In genomic region chr9:91857291-91857781, GRCh38 we compare ENCODE assay signal across 15 cellular contexts.
A peak's percentile ranks its signal among the peaks of the same experiment; 100 is the strongest.
DNase-seq lines count a peak whose midpoint lies in the region; ATAC-seq and TF ChIP-seq lines count a peak whose summit lies in the region.
"Had no signal": no experiment of that assay in that cellular context is flagged by ENCODE, and none has a peak within 500 bp of the region (broad histone marks: within the 10 kb centered on the region; RNA-seq: fewer than 3 reads in every experiment).

No MANE protein-coding gene starts in this region.

- no peak overlapping the region for H2BK5ac ChIP-seq in H9 (ENCODE audit: insufficient read length, low read length)

- ATAC-seq in HG03135 (IDR thresholded peaks at IDR 0.05; ENCODE audit: unreplicated experiment), result no peak
- ATAC-seq in activated T-helper 17 cell treated with anti-CD3 and anti-CD28 coated beads, Interleukin-2, amount 50 U/mL, for 72 hours (replicated peaks), result no peak
- ATAC-seq: right cardiac atrium had no signal

- no peaks in the 10 kb centered on the region for H3K27me3 ChIP-seq in H9 (ENCODE audit: insufficient read depth, low read length)
- H3K27me3 ChIP-seq: tibial nerve had no signal

- peaks cover 0 to 15% (median 5%) of the 10 kb centered on the region in 3 experiments; a peak in 5 of 7 replicates for H3K36me3 Mint-ChIP-seq in H9 (ENCODE audit: insufficient read depth in 1 of 3, low read depth in 3 of 3)
- no peaks in the 10 kb centered on the region for H3K36me3 Mint-ChIP-seq in brain
- no peaks in the 10 kb centered on the region for H3K36me3 Mint-ChIP-seq in activated T-helper 17 cell treated with anti-CD3 and anti-CD28 coated beads, Interleukin-2, amount 50 U/mL, for 72 hours (ENCODE audit: low read depth)
- H3K36me3 Mint-ChIP-seq: activated naive CD4-positive, alpha-beta T cell treated with anti-CD3 and anti-CD28 coated beads, Interleukin-2, amount 50 U/mL, for 24 hours had no signal

- H3K9ac ChIP-seq in H9 (ENCODE audit: extremely low read depth, insufficient read length, low read length), result no peak overlapping the region

- H3K9me3 Mint-ChIP-seq in H9 (peaks cover 8 to 18% of the 10 kb centered on the region in 2 experiments; a peak in 4 of 5 replicates), brain (peaks cover 0 to 10% (median 3%) of the 10 kb centered on the region in 5 experiments)
- no peaks in the 10 kb centered on the region for H3K9me3 Mint-ChIP-seq in activated T-helper 17 cell treated with anti-CD3 and anti-CD28 coated beads, Interleukin-2, amount 50 U/mL, for 72 hours
- H3K9me3 Mint-ChIP-seq: activated naive CD4-positive, alpha-beta T cell treated with anti-CD3 and anti-CD28 coated beads, Interleukin-2, amount 50 U/mL, for 24 hours had no signal

- H3K27ac ChIP-seq in H9 (ENCODE audit: insufficient read length, low read depth, low read length), result no peak overlapping the region
- H3K27ac ChIP-seq: tibial nerve had no signal

- H3K27me3 Mint-ChIP-seq in H9 (ENCODE audit: low read depth) (peaks cover 8% of the 10 kb centered on the region; the same call in 1 of the 2 replicates), brain (no peaks in the 10 kb centered on the region)
- peaks cover 11% of the 10 kb centered on the region for H3K27me3 Mint-ChIP-seq in activated T-helper 17 cell treated with anti-CD3 and anti-CD28 coated beads, Interleukin-2, amount 50 U/mL, for 72 hours
- H3K27me3 Mint-ChIP-seq: activated naive CD4-positive, alpha-beta T cell treated with anti-CD3 and anti-CD28 coated beads, Interleukin-2, amount 50 U/mL, for 24 hours had no signal

- no peak overlapping the region for H2BK120ac ChIP-seq in H9 (ENCODE audit: low read depth, low read length, poor library complexity, severe bottlenecking)

- no peaks in the 10 kb centered on the region for H4K20me1 ChIP-seq in H9 (ENCODE audit: control insufficient read depth, insufficient read depth, insufficient read length)

- no peak overlapping the region for H3K56ac ChIP-seq in H9 (ENCODE audit: insufficient read length, low read depth, low read length)

- H3K4me2 ChIP-seq in H9 (ENCODE audit: insufficient read depth, insufficient read length, low read length), result no peak overlapping the region

- H4K91ac ChIP-seq in H9 (ENCODE audit: insufficient read length, low read depth, low read length), result no peak overlapping the region

- H3T11ph ChIP-seq in H9 (ENCODE audit: low read length), result no peak overlapping the region

- H3K27ac Mint-ChIP-seq in H9 (peak overlapping the region in 1 of 3 experiments; percentile 79; a peak in 2 of 7 replicates), brain (peak overlapping the region; percentile 45 to 98 (median 86))
- H3K27ac Mint-ChIP-seq in activated T-helper 17 cell treated with anti-CD3 and anti-CD28 coated beads, Interleukin-2, amount 50 U/mL, for 72 hours, result no peak overlapping the region
- H3K27ac Mint-ChIP-seq: activated naive CD4-positive, alpha-beta T cell treated with anti-CD3 and anti-CD28 coated beads, Interleukin-2, amount 50 U/mL, for 24 hours had no signal

- H2BK20ac ChIP-seq in H9 (ENCODE audit: low read depth, low read length, poor library complexity, severe bottlenecking), result no peak overlapping the region

- H3K9me3 ChIP-seq in H9 (ENCODE audit: control insufficient read depth, low read depth, low read length), result no peaks in the 10 kb centered on the region
- H3K9me3 ChIP-seq: tibial nerve had no signal

- no peak overlapping the region for H3K14ac ChIP-seq in H9 (ENCODE audit: insufficient read depth, low read length)

- H4K8ac ChIP-seq in H9 (replicated peaks; ENCODE audit: insufficient read length, low read depth, low read length), result no peak overlapping the region

- H2AFZ ChIP-seq in H9 (ENCODE audit: low read length), result no peak overlapping the region

- H3K79me1 ChIP-seq in H9 (ENCODE audit: insufficient read depth, low read depth, low read length, poor library complexity, severe bottlenecking), result no peaks in the 10 kb centered on the region

- no peaks in the 10 kb centered on the region for H3K79me2 ChIP-seq in H9 (ENCODE audit: insufficient read depth, low read length)

- H3K4me3 Mint-ChIP-seq in H9 (no peak overlapping the region), brain (peak overlapping the region in 4 of 5 experiments; percentile 8 to 70 (median 56))
- no peak overlapping the region for H3K4me3 Mint-ChIP-seq in activated T-helper 17 cell treated with anti-CD3 and anti-CD28 coated beads, Interleukin-2, amount 50 U/mL, for 72 hours
- H3K4me3 Mint-ChIP-seq: activated naive CD4-positive, alpha-beta T cell treated with anti-CD3 and anti-CD28 coated beads, Interleukin-2, amount 50 U/mL, for 24 hours had no signal

- H3K23ac ChIP-seq in H9 (ENCODE audit: insufficient read length, low read depth, low read length), result no peak overlapping the region

- no peak overlapping the region for H3K18ac ChIP-seq in H9 (ENCODE audit: insufficient read length, low read depth, low read length)

- no peak overlapping the region for H2BK12ac ChIP-seq in H9 (ENCODE audit: insufficient read length, low read depth, low read length)

- H2AK5ac ChIP-seq in H9 (ENCODE audit: insufficient read length, low read length), result no peak overlapping the region

- WGBS in H9 (ENCODE audit: extremely low coverage, insufficient read length, low lambda C conversion rate), result no CpG with 5 or more reads among the region's 16 CpGs

- TF ChIP-seq CTCF in H9 (conservative IDR thresholded peaks at IDR 0.05) (no peak), brain (conservative IDR thresholded peaks at IDR 0.05) (no peak)

- no peak overlapping the region for H2BK15ac ChIP-seq in H9 (ENCODE audit: low read depth, low read length)

- no peaks in the 10 kb centered on the region for H3K23me2 ChIP-seq in H9 (ENCODE audit: insufficient read length, low read depth, low read length, poor library complexity, severe bottlenecking)

- no peak overlapping the region for H3K4ac ChIP-seq in H9 (ENCODE audit: low read depth, low read length)

- H4K5ac ChIP-seq in H9 (ENCODE audit: insufficient read length, low read depth, low read length), result no peak overlapping the region

- DNase-seq in H9, result peak; percentile 73
- DNase-seq in iris pigment epithelial cell (ENCODE audit: low read depth), result peak; percentile 36
- DNase-seq in retina, result peak; percentile 69
- DNase-seq in dermis blood vessel endothelial cell, result no peak
- no peak for DNase-seq in activated T-cell treated with anti-CD3 and anti-CD28 coated beads for 4 hours
- DNase-seq: activated CD4-positive, alpha-beta T cell treated with anti-CD3 and anti-CD28 coated beads for 1 hour; NCI-H187 treated with DMSO at 0.1 percent for 48 hours; NCI-H748 treated with DMSO at 0.1 percent for 48 hours; right cardiac atrium; stimulated activated CD4-positive, alpha-beta T cell treated with anti-CD3 and anti-CD28 coated beads, Interleukin-4, amount 100 ng/mL, for 1 hour had no signal

- peaks cover 28 to 39% of the 10 kb centered on the region in 2 experiments for H3K4me1 Mint-ChIP-seq in H9
- peaks cover 46% of the 10 kb centered on the region for H3K4me1 Mint-ChIP-seq in brain
- H3K4me1 Mint-ChIP-seq in activated T-helper 17 cell treated with anti-CD3 and anti-CD28 coated beads, Interleukin-2, amount 50 U/mL, for 72 hours, result no peaks in the 10 kb centered on the region
- H3K4me1 Mint-ChIP-seq: activated naive CD4-positive, alpha-beta T cell treated with anti-CD3 and anti-CD28 coated beads, Interleukin-2, amount 50 U/mL, for 24 hours had no signal

- peaks cover 2% of the 10 kb centered on the region; the same call in 1 of the 2 replicates for H3K4me1 ChIP-seq in H9 (ENCODE audit: insufficient read depth, low read length)
- H3K4me1 ChIP-seq: tibial nerve had no signal

Comparison
In these comparisons a context has a peak if more than half of its experiments do, and no peak if none do; other contexts are left out.
1. DNase-seq: peak in H9 (single experiment), iris pigment epithelial cell (single experiment) and retina (single experiment); none in dermis blood vessel endothelial cell (single experiment) and activated T-cell treated with anti-CD3 and anti-CD28 coated beads for 4 hours (single experiment).
2. H3K4me3 Mint-ChIP-seq: peak in brain (4 of 5); none in H9 (0 of 2) and activated T-helper 17 cell treated with anti-CD3 and anti-CD28 coated beads, Interleukin-2, amount 50 U/mL, for 72 hours (single experiment).